In genomic region chr5:110086658-110087388, GRCh38 we compare ENCODE assay signal across 8 cellular contexts.
DNase-seq lines count a peak whose midpoint lies in the region; ATAC-seq and TF ChIP-seq lines count a peak whose summit lies in the region.

No MANE protein-coding gene starts in this region.

- 48% methylated on average over 6 of the region's 6 CpGs for WGBS in mammary epithelial cell (ENCODE audit: low coverage, missing lambda C conversion rate)

- DNase-seq in AG09319 (ENCODE audit: extremely low read depth, low read depth) (peak; percentile 31), OCI-M1 (lab: John Stamatoyannopoulos, UW) (peak; percentile 34), mammary epithelial cell (peak; percentile 96), pons (ENCODE audit: low spot score) (peak; percentile 40), OCI-LY7 (ENCODE audit: low spot score) (no peak), HAP-1 (ENCODE audit: low spot score in 2 of 2) (no peak)
- no peak for DNase-seq in activated effector memory CD4-positive, alpha-beta T cell treated with Interleukin-2 at 50 U/mL for 16 hours

- peak overlapping the region; percentile 3 for H2AFZ ChIP-seq in mammary epithelial cell (ENCODE audit: low read depth, low read length)
- H2AFZ ChIP-seq in OCI-LY7 (ENCODE audit: low read length), result no peak overlapping the region

- no peak for TF ChIP-seq CTCF in AG09319 (IDR thresholded peaks at IDR 0.05; ENCODE audit: low read depth, low read length)
- no peak for TF ChIP-seq CTCF in mammary epithelial cell (conservative IDR thresholded peaks at IDR 0.05 in 1 of 2, IDR thresholded peaks at IDR 0.05 in 1 of 2; ENCODE audit: extremely low read depth in 1 of 2, insufficient read depth in 1 of 2, low read depth in 1 of 2, low read length in 2 of 2)
- no peak for TF ChIP-seq CTCF in OCI-LY7 (conservative IDR thresholded peaks at IDR 0.05; ENCODE audit: low read length)

- H3K4me3 ChIP-seq in mammary epithelial cell (replicated peaks in 1 of 3; ENCODE audit: insufficient read depth in 1 of 3, low read depth in 2 of 3, low read length in 3 of 3) (no peak overlapping the region), OCI-LY7 (ENCODE audit: low read depth, low read length, poor library complexity, severe bottlenecking) (no peak overlapping the region), HAP-1 (no peak overlapping the region)

- H4K20me1 ChIP-seq in mammary epithelial cell (ENCODE audit: insufficient read depth, low read length) (no peaks in the 10 kb centered on the region), OCI-LY7 (ENCODE audit: insufficient read depth, low read length) (no peaks in the 10 kb centered on the region)

- H3K36me3 ChIP-seq in mammary epithelial cell (ENCODE audit: insufficient read depth, low read length), result no peaks in the 10 kb centered on the region
- no peaks in the 10 kb centered on the region for H3K36me3 ChIP-seq in OCI-LY7 (ENCODE audit: insufficient read depth, low read length)
- H3K36me3 ChIP-seq in HAP-1 (replicated peaks), result no peaks in the 10 kb centered on the region

- in situ Hi-C loops in mammary epithelial cell (cut with MboI; ENCODE audit: low sequenced_read_pairs in 2 of 2), result no loop called here
- in situ Hi-C loops in HAP-1 (cut with MboI; ENCODE audit: low sequenced_read_pairs), result no loop called here

- ATAC-seq in GM18868 (IDR thresholded peaks at IDR 0.05; ENCODE audit: unreplicated experiment), result no peak

- H3K4me1 ChIP-seq in mammary epithelial cell (ENCODE audit: insufficient read depth, low read length), result peaks cover 28% of the 10 kb centered on the region
- H3K4me1 ChIP-seq in OCI-LY7 (ENCODE audit: insufficient read depth, low read length, poor library complexity, severe bottlenecking), result no peaks in the 10 kb centered on the region
- no peaks in the 10 kb centered on the region for H3K4me1 ChIP-seq in HAP-1

- TSS peak; percentile 64 for BruUV-seq in mammary epithelial cell (replicated peaks; lab: Mats Ljungman, UMichigan)
- no TSS peak for BruUV-seq in OCI-LY7 (replicated peaks; lab: Mats Ljungman, UMichigan)

- H3K4me2 ChIP-seq in mammary epithelial cell (ENCODE audit: insufficient read depth, low read depth, low read length), result peak overlapping the region; percentile 23
- H3K4me2 ChIP-seq in OCI-LY7 (ENCODE audit: low read length), result no peak overlapping the region

- intact Hi-C loops in mammary epithelial cell (cut with micrococcal nuclease) (no loop called here), OCI-LY7 (cut with micrococcal nuclease; ENCODE audit: unreplicated experiment) (no loop called here)

- H3K9ac ChIP-seq in mammary epithelial cell (ENCODE audit: insufficient read depth, low read length), result peak overlapping the region; percentile 36

- H3K27ac ChIP-seq in mammary epithelial cell (ENCODE audit: insufficient read depth, low read depth, low read length) (peak overlapping the region; percentile 86), OCI-LY7 (ENCODE audit: low read depth, low read length, poor library complexity, severe bottlenecking) (no peak overlapping the region)

- H3K27me3 ChIP-seq in mammary epithelial cell (ENCODE audit: insufficient read depth, low read length), result no peaks in the 10 kb centered on the region
- no peaks in the 10 kb centered on the region for H3K27me3 ChIP-seq in HAP-1 (ENCODE audit: low read depth)

- dilution Hi-C loops in mammary epithelial cell (cut with HindIII; ENCODE audit: low sequenced_read_pairs), result no loop called here

- H3K9me3 ChIP-seq in mammary epithelial cell (replicated peaks; ENCODE audit: insufficient read depth, low read length), result no peaks in the 10 kb centered on the region
- H3K9me3 ChIP-seq in OCI-LY7 (ENCODE audit: low read length), result no peaks in the 10 kb centered on the region
- H3K9me3 ChIP-seq in HAP-1, result no peaks in the 10 kb centered on the region

- H3K9me2 ChIP-seq in OCI-LY7 (ENCODE audit: insufficient read depth, low read length), result no peaks in the 10 kb centered on the region

- no peaks in the 10 kb centered on the region for H3K79me2 ChIP-seq in mammary epithelial cell (ENCODE audit: insufficient read depth, low read length)
- no peaks in the 10 kb centered on the region for H3K79me2 ChIP-seq in OCI-LY7 (ENCODE audit: insufficient read depth, low read depth, low read length)

- POLR2A ChIA-PET in OCI-LY7 (lab: Charles Lee), result interaction anchor here (0.6 to 1.2 kb wide), 2 partner anchors 15 to 117 kb away, joined by 3 read pairs; no protein-coding TSS in a partner anchor

- CTCF ChIA-PET in mammary epithelial cell (lab: Charles Lee; ENCODE audit: low non-redundant PET), result interaction anchor here (0.6 kb wide), 1 partner anchor 503 kb away, joined by 3 read pairs; no protein-coding TSS in a partner anchor
- CTCF ChIA-PET in OCI-LY7 (lab: Charles Lee; ENCODE audit: unreplicated experiment), result no interaction called here

Comparison
In these comparisons a context has a peak if more than half of its experiments do, and no peak if none do; other contexts are left out.
1. DNase-seq: peak in AG09319 (single experiment), OCI-M1 (single experiment), mammary epithelial cell (single experiment) and pons (single experiment); none in activated effector memory CD4-positive, alpha-beta T cell treated with Interleukin-2 at 50 U/mL for 16 hours (single experiment), OCI-LY7 (single experiment) and HAP-1 (0 of 2).